8 cellular contexts compared by ENCODE assay signal in genomic region chr12:31403099-31403607, GRCh38.
DNase-seq lines count a peak whose midpoint lies in the region; ATAC-seq, FAIRE-seq and TF ChIP-seq lines count a peak whose summit lies in the region.
"Not testable (repeated sequence)": the region's sequence is repeated elsewhere in the genome, so short reads cannot be mapped to it uniquely, and the experiment has no call there.

No MANE protein-coding gene starts in this region.

- H3K27ac ChIP-seq in CD8-positive, alpha-beta memory T cell (ENCODE audit: low read depth, low read length): not testable (repeated sequence)
- peak overlapping the region; percentile 38; the same call in 1 of the 2 replicates for H3K27ac ChIP-seq in VCaP

- peak overlapping the region in 1 of 8 donors; percentile 64 for H3K27ac Mint-ChIP-seq in CD8-positive, alpha-beta memory T cell

- CTCF ChIA-PET in CD8-positive, alpha-beta memory T cell (lab: Charles Lee): interaction anchor here (0.7 to 3.5 kb wide), 9 partner anchors 10 to 1849 kb away, joined by 3 to 13 read pairs (median 4); no protein-coding TSS in a partner anchor

- not testable (repeated sequence) for H3K36me3 ChIP-seq in CD8-positive, alpha-beta memory T cell (ENCODE audit: insufficient read depth, low read length)

- not testable (repeated sequence) for H3K4me3 Mint-ChIP-seq in CD8-positive, alpha-beta memory T cell

- ATAC-seq in GM19397 (IDR thresholded peaks at IDR 0.05; ENCODE audit: unreplicated experiment) (peak; percentile 70), HG03439 (IDR thresholded peaks at IDR 0.05; ENCODE audit: unreplicated experiment) (peak; percentile 73)

- not testable (repeated sequence) for H3K4me1 Mint-ChIP-seq in CD8-positive, alpha-beta memory T cell

- not testable (repeated sequence) for H3K27me3 ChIP-seq in CD8-positive, alpha-beta memory T cell (ENCODE audit: insufficient read depth, low read length, poor library complexity, severe bottlenecking)

- not testable (repeated sequence) for H3K4me1 ChIP-seq in CD8-positive, alpha-beta memory T cell (ENCODE audit: insufficient read depth, low read length)

- TF ChIP-seq CTCF in VCaP (conservative IDR thresholded peaks at IDR 0.05) (peak; percentile 98), cardiac fibroblast (IDR thresholded peaks at IDR 0.05; ENCODE audit: low read depth, low read length) (peak; percentile 88)

- peaks cover 13 to 20% of the 10 kb centered on the region in 2 donors for H3K27me3 Mint-ChIP-seq in CD8-positive, alpha-beta memory T cell

- not testable (repeated sequence) for H3K9me3 Mint-ChIP-seq in CD8-positive, alpha-beta memory T cell

- DNase-seq in CD8-positive, alpha-beta memory T cell: peak; percentile 15 to 56 (median 46)
- DNase-seq in NCI-H345 (lab: John Stamatoyannopoulos, UW) (peak; percentile 74), cardiac fibroblast (ENCODE audit: low read depth in 2 of 2) (peak; percentile 94 to 96)
- DNase-seq in stimulated activated CD4-positive, alpha-beta T cell treated with anti-CD3 and anti-CD28 coated beads, Interleukin-1b, Interleukin-23, amount 100 ng/mL, for 1 hour (ENCODE audit: low read depth in 2 of 2): peak; percentile 7 to 12

- POLR2A ChIA-PET in CD8-positive, alpha-beta memory T cell (lab: Charles Lee): interaction anchor here (0.6 kb wide), 1 partner anchor 365 kb away, joined by 7 read pairs; no protein-coding TSS in a partner anchor

- not testable (repeated sequence) for H3K9me3 ChIP-seq in CD8-positive, alpha-beta memory T cell (ENCODE audit: low read length)

- not testable (repeated sequence) for H3K4me3 ChIP-seq in CD8-positive, alpha-beta memory T cell (ENCODE audit: low read length); cardiac fibroblast (replicated peaks in 1 of 2; ENCODE audit: low read depth in 2 of 2, low read length in 2 of 2)

- not testable (repeated sequence) for H3K36me3 Mint-ChIP-seq in CD8-positive, alpha-beta memory T cell

- FAIRE-seq in islet of Langerhans (lab: Jason Lieb, UNC): peak; percentile 81

Comparison
In these comparisons a context has a peak if more than half of its experiments do, and no peak if none do; other contexts are left out.
1. DNase-seq: peak in every context shown above with its lines; median percentile 95 in cardiac fibroblast; 74 in NCI-H345; 46 in CD8-positive, alpha-beta memory T cell; 10 in stimulated activated CD4-positive, alpha-beta T cell treated with anti-CD3 and anti-CD28 coated beads, Interleukin-1b, Interleukin-23, amount 100 ng/mL, for 1 hour.